In the genomic region with DNA sequence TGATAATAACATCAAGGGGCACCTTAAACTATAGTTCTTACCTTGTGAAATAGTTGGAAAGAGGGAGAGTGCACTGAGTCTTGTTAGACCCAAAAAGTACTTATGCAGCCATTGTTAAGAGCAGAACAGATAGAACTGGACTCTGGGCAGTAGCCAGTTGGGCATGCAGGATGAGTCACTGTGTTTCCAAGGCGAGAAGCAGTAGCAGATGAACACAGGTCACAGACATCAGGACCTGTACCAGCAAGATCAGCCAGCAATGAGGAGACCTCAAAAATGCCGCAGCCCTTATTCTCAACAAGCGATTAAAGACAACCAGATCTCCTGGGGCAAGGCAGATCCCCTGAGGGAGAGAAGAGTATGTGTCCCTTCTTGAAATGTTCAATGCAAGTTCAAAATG, we compare ENCODE assay signal across 13 cellular contexts.
DNase-seq lines count a peak whose midpoint lies in the region; ATAC-seq and TF ChIP-seq lines count a peak whose summit lies in the region.
"Had no signal": no experiment of that assay in that cellular context is flagged by ENCODE, and none has a peak within 500 bp of the region (broad histone marks: within the 10 kb centered on the region; RNA-seq: fewer than 3 reads in every experiment).

No MANE protein-coding gene starts in this region.

- no peak overlapping the region for H3K9ac ChIP-seq in mammary epithelial cell (ENCODE audit: insufficient read depth, low read length)

- peaks cover 7% of the 10 kb centered on the region for H3K4me1 ChIP-seq in mammary epithelial cell (ENCODE audit: insufficient read depth, low read length)
- H3K4me1 ChIP-seq: ascending aorta, left ventricle myocardium inferior had no signal

- no peaks in the 10 kb centered on the region for H3K9me3 ChIP-seq in mammary epithelial cell (replicated peaks; ENCODE audit: insufficient read depth, low read length)
- H3K9me3 ChIP-seq: ascending aorta, left ventricle myocardium inferior had no signal

- no peak overlapping the region for H3K4me2 ChIP-seq in mammary epithelial cell (ENCODE audit: insufficient read depth, low read depth, low read length)

- no peaks in the 10 kb centered on the region for H3K79me2 ChIP-seq in mammary epithelial cell (ENCODE audit: insufficient read depth, low read length)

- CTCF ChIA-PET in mammary epithelial cell (lab: Charles Lee; ENCODE audit: low non-redundant PET): no interaction called here

- no peak for ATAC-seq in GM19467 (IDR thresholded peaks at IDR 0.05; ENCODE audit: unreplicated experiment)

- H3K27me3 ChIP-seq in mammary epithelial cell (ENCODE audit: insufficient read depth, low read length): no peaks in the 10 kb centered on the region
- H3K27me3 ChIP-seq: ascending aorta had no signal

- H4K20me1 ChIP-seq in mammary epithelial cell (ENCODE audit: insufficient read depth, low read length): no peaks in the 10 kb centered on the region

- TF ChIP-seq CTCF in AG10803 (conservative IDR thresholded peaks at IDR 0.05; ENCODE audit: low read length): no peak
- no peak for TF ChIP-seq CTCF in HFF-Myc (IDR thresholded peaks at IDR 0.05; ENCODE audit: low read depth, low read length, missing control alignments)
- no peak for TF ChIP-seq CTCF in mammary epithelial cell (conservative IDR thresholded peaks at IDR 0.05 in 1 of 2, IDR thresholded peaks at IDR 0.05 in 1 of 2; ENCODE audit: extremely low read depth in 1 of 2, insufficient read depth in 1 of 2, low read depth in 1 of 2, low read length in 2 of 2)
- TF ChIP-seq CTCF in GM13976 (IDR thresholded peaks at IDR 0.05; ENCODE audit: borderline replicate concordance, control extremely low read depth, extremely low read depth, insufficient read depth, missing control alignments): no peak

- no TSS peak for BruUV-seq in mammary epithelial cell (replicated peaks; lab: Mats Ljungman, UMichigan)

- H3K27ac ChIP-seq in mammary epithelial cell (ENCODE audit: insufficient read depth, low read depth, low read length): no peak overlapping the region
- H3K27ac ChIP-seq: ascending aorta, left ventricle myocardium inferior had no signal

- in situ Hi-C loops in mammary epithelial cell (cut with MboI; ENCODE audit: low sequenced_read_pairs in 2 of 2): no loop called here
- in situ Hi-C loops in GM13976 (cut with MboI; ENCODE audit: low sequenced_read_pairs, unreplicated experiment): no loop called here

- intact Hi-C loops in mammary epithelial cell (cut with micrococcal nuclease): no loop called here

- 55% methylated on average over 3 of the region's 3 CpGs for WGBS in mammary epithelial cell (ENCODE audit: low coverage, missing lambda C conversion rate)

- H2AFZ ChIP-seq in mammary epithelial cell (ENCODE audit: low read depth, low read length): no peak overlapping the region

- dilution Hi-C loops in mammary epithelial cell (cut with HindIII; ENCODE audit: low sequenced_read_pairs): no loop called here

- DNase-seq in AG10803 (ENCODE audit: low read depth) (peak; percentile 37), HFF-Myc (ENCODE audit: extremely low read depth, low read depth) (peak; percentile 7), mammary epithelial cell (peak; percentile 57), iris pigment epithelial cell (ENCODE audit: low read depth) (peak; percentile 56), NCI-H2081 (lab: John Stamatoyannopoulos, UW) (no peak), GM13976 (ENCODE audit: low spot score) (no peak), occipital lobe (lab: John Stamatoyannopoulos, UW) (no peak)
- DNase-seq: activated CD8-positive, alpha-beta memory T cell treated with anti-CD3 and anti-CD28 coated beads for 24 hours; left ventricle myocardium inferior; MV-4-11; substantia nigra had no signal

- no peaks in the 10 kb centered on the region for H3K36me3 ChIP-seq in mammary epithelial cell (ENCODE audit: insufficient read depth, low read length)

- no peak overlapping the region for H3K4me3 ChIP-seq in AG10803 (ENCODE audit: low read length)
- no peak overlapping the region for H3K4me3 ChIP-seq in HFF-Myc (replicated peaks; ENCODE audit: low read depth, low read length)
- no peak overlapping the region for H3K4me3 ChIP-seq in mammary epithelial cell (replicated peaks in 1 of 3; ENCODE audit: insufficient read depth in 1 of 3, low read depth in 2 of 3, low read length in 3 of 3)
- H3K4me3 ChIP-seq: ascending aorta, left ventricle myocardium inferior had no signal

Comparison
In these comparisons a context has a peak if more than half of its experiments do, and no peak if none do; other contexts are left out.
1. DNase-seq: peak in AG10803 (single experiment), HFF-Myc (single experiment), mammary epithelial cell (single experiment) and iris pigment epithelial cell (single experiment); none in NCI-H2081 (0 of 2), GM13976 (single experiment) and occipital lobe (single experiment).